8 cellular contexts compared by ENCODE assay signal in genomic region chr20:41047975-41048305, GRCh38. TPM values are rescaled to one million over a fixed set of nuclear protein-coding genes. Genes with fewer than 3 reads are reported as not detected.
A peak's percentile ranks its signal among the peaks of the same experiment; 100 is the strongest.
DNase-seq lines count a peak whose midpoint lies in the region; ATAC-seq and TF ChIP-seq lines count a peak whose summit lies in the region.

No MANE protein-coding gene starts in this region.

- H2AFZ ChIP-seq in GM23338 (no peak overlapping the region), fibroblast of lung (ENCODE audit: low read length) (no peak overlapping the region), smooth muscle cell (ENCODE audit: low read depth) (no peak overlapping the region)

- H3K4me3 ChIP-seq in AG04450 (ENCODE audit: low read depth, low read length) (peak overlapping the region; percentile 29), GM23338 (peak overlapping the region; percentile 31; the same call in 1 of the 2 replicates), RWPE2 (ENCODE audit: severe bottlenecking) (peak overlapping the region; percentile 14), fibroblast of lung (replicated peaks in 1 of 4; ENCODE audit: control extremely low read depth in 1 of 4, insufficient read depth in 1 of 4, low read depth in 3 of 4, low read length in 4 of 4) (peak overlapping the region; percentile 31 to 62 (median 43)), smooth muscle cell (no peak overlapping the region)

- H3K9ac ChIP-seq in fibroblast of lung (ENCODE audit: insufficient read depth, low read length) (no peak overlapping the region), smooth muscle cell (ENCODE audit: low read depth) (no peak overlapping the region)

- no peak overlapping the region for H3K27ac Mint-ChIP-seq in GM23338

- H3K9me3 ChIP-seq in AG04450 (ENCODE audit: control insufficient read depth, insufficient read depth, low read length) = no peaks in the 10 kb centered on the region
- H3K9me3 ChIP-seq in RWPE2 (ENCODE audit: severe bottlenecking) = no peaks in the 10 kb centered on the region
- no peaks in the 10 kb centered on the region for H3K9me3 ChIP-seq in fibroblast of lung (ENCODE audit: control insufficient read depth, insufficient read depth, low read depth, low read length)
- no peaks in the 10 kb centered on the region for H3K9me3 ChIP-seq in smooth muscle cell (replicated peaks; ENCODE audit: low read depth)

- H3K4me2 ChIP-seq in GM23338 (peak overlapping the region; percentile 69), fibroblast of lung (ENCODE audit: extremely low read depth, insufficient read depth, low read length) (peak overlapping the region; percentile 77), smooth muscle cell (peak overlapping the region; percentile 83)

- H3F3A ChIP-seq in GM23338 (replicated peaks; ENCODE audit: low read depth) (no peaks in the 10 kb centered on the region), smooth muscle cell (ENCODE audit: low read depth) (peaks cover 18% of the 10 kb centered on the region)

- no peak; the same call in 1 of the 3 replicates for ATAC-seq in GM23338
- ATAC-seq in RWPE2 (ENCODE audit: low read depth) = peak; percentile 68
- ATAC-seq in GM19324 (IDR thresholded peaks at IDR 0.05; ENCODE audit: low FRiP score, unreplicated experiment) = no peak

- H3K4me1 Mint-ChIP-seq in GM23338 = peaks cover 76% of the 10 kb centered on the region

- 44% methylated on average over 1 of the region's 1 CpG for WGBS in smooth muscle cell (ENCODE audit: low lambda C conversion rate)

- H4K20me1 ChIP-seq in GM23338 (replicated peaks; ENCODE audit: insufficient read depth) (peaks cover 69% of the 10 kb centered on the region), fibroblast of lung (ENCODE audit: control insufficient read depth, extremely low read depth, insufficient read depth, low read length) (peaks cover 2% of the 10 kb centered on the region), smooth muscle cell (ENCODE audit: low read depth) (peaks cover 100% of the 10 kb centered on the region)

- H3K36me3 Mint-ChIP-seq in GM23338 (ENCODE audit: low read depth) = peaks cover 3% of the 10 kb centered on the region; the same call in 1 of the 3 replicates

- peaks cover 7% of the 10 kb centered on the region for H3K27me3 Mint-ChIP-seq in GM23338 (ENCODE audit: insufficient read depth, low read depth, poor library complexity)

- H3K36me3 ChIP-seq in GM23338 (ENCODE audit: insufficient read depth) = no peaks in the 10 kb centered on the region
- peaks cover 21% of the 10 kb centered on the region for H3K36me3 ChIP-seq in RWPE2 (ENCODE audit: low read depth)
- H3K36me3 ChIP-seq in fibroblast of lung (ENCODE audit: control insufficient read depth, insufficient read depth, low read length) = no peaks in the 10 kb centered on the region
- no peaks in the 10 kb centered on the region for H3K36me3 ChIP-seq in smooth muscle cell (ENCODE audit: low read depth)

- H3K4me1 ChIP-seq in GM23338 (ENCODE audit: insufficient read depth) = peaks cover 59% of the 10 kb centered on the region
- peaks cover 80% of the 10 kb centered on the region for H3K4me1 ChIP-seq in RWPE2 (ENCODE audit: insufficient read depth, poor library complexity, severe bottlenecking)
- peaks cover 24% of the 10 kb centered on the region for H3K4me1 ChIP-seq in fibroblast of lung (ENCODE audit: control insufficient read depth, extremely low read depth, insufficient read depth, low read length)
- H3K4me1 ChIP-seq in smooth muscle cell (ENCODE audit: low read depth) = peaks cover 69% of the 10 kb centered on the region

- no peaks in the 10 kb centered on the region for H3K9me2 ChIP-seq in GM23338 (ENCODE audit: insufficient read depth)

- H3K27me3 ChIP-seq in AG04450 (ENCODE audit: control insufficient read depth, insufficient read depth, low read length) (no peaks in the 10 kb centered on the region), GM23338 (ENCODE audit: insufficient read depth) (no peaks in the 10 kb centered on the region), RWPE2 (ENCODE audit: insufficient read depth, poor library complexity, severe bottlenecking) (no peaks in the 10 kb centered on the region), fibroblast of lung (ENCODE audit: control insufficient read depth, insufficient read depth, low read length) (no peaks in the 10 kb centered on the region), smooth muscle cell (ENCODE audit: low read depth) (no peaks in the 10 kb centered on the region)

- H3K79me2 ChIP-seq in GM23338 (replicated peaks; ENCODE audit: insufficient read depth) (peaks cover 99% of the 10 kb centered on the region), fibroblast of lung (ENCODE audit: control insufficient read depth, insufficient read depth, low read length) (peaks cover 95% of the 10 kb centered on the region), smooth muscle cell (ENCODE audit: low read depth) (peaks cover 100% of the 10 kb centered on the region)

- no peak overlapping the region for H3K27ac ChIP-seq in AG04450 (ENCODE audit: low read depth, low read length)
- H3K27ac ChIP-seq in GM23338 (ENCODE audit: low read depth) = no peak overlapping the region
- H3K27ac ChIP-seq in RWPE2 (ENCODE audit: poor library complexity, severe bottlenecking) = peak overlapping the region; percentile 75
- peak overlapping the region; percentile 44 for H3K27ac ChIP-seq in fibroblast of lung (ENCODE audit: insufficient read depth, low read length)
- H3K27ac ChIP-seq in smooth muscle cell (ENCODE audit: low read depth) = peak overlapping the region; percentile 25

- H3K9me3 Mint-ChIP-seq in GM23338 = no peaks in the 10 kb centered on the region

- H3K4me3 Mint-ChIP-seq in GM23338 = peak overlapping the region; percentile 43

- POLR2A ChIA-PET in AG04450 (lab: Yijun Ruan, JAX) = no interaction called here

- DNase-seq in AG04450 (ENCODE audit: low read depth, low spot score) = no peak
- no peak for DNase-seq in GM23338 (ENCODE audit: low spot score)
- no peak for DNase-seq in RWPE2 (ENCODE audit: low spot score)
- peak in 1 of 2 donors; percentile 51 for DNase-seq in fibroblast of lung (ENCODE audit: low read depth in 2 of 2)
- no peak for DNase-seq in smooth muscle cell (lab: John Stamatoyannopoulos, UW; ENCODE audit: unreplicated experiment)
- DNase-seq in superior temporal gyrus (ENCODE audit: extremely low spot score) = no peak
- DNase-seq in NK-92 treated with Interleukin-12 subunit alpha and Interleukin-12 subunit beta, amount 100 ng/mL, for 24 hours (lab: John Stamatoyannopoulos, UW) = no peak

- CTCF ChIA-PET in AG04450 (lab: Charles Lee) = interaction anchor here (0.7 to 2.3 kb wide), 3 partner anchors 57 to 79 kb away, joined by 3 to 13 read pairs (median 4); no protein-coding TSS in a partner anchor

- no peak for TF ChIP-seq CTCF in AG04450 (IDR thresholded peaks at IDR 0.05; ENCODE audit: low read depth, low read length)
- no peak for TF ChIP-seq CTCF in GM23338 (conservative IDR thresholded peaks at IDR 0.05; ENCODE audit: low read depth in 2 of 2)
- TF ChIP-seq CTCF in RWPE2 (IDR thresholded peaks at IDR 0.05; ENCODE audit: poor library complexity, severe bottlenecking) = peak; percentile 6
- no peak for TF ChIP-seq CTCF in fibroblast of lung (conservative IDR thresholded peaks at IDR 0.05 in 1 of 2, IDR thresholded peaks at IDR 0.05 in 1 of 2; ENCODE audit: low read depth in 1 of 2, low read length in 2 of 2)
- TF ChIP-seq CTCF in smooth muscle cell (IDR thresholded peaks at IDR 0.05; ENCODE audit: borderline replicate concordance, insufficient read depth, poor library complexity, severe bottlenecking) = no peak

TF ChIP-seq in GM23338, 12 proteins besides CTCF, POLR2A, EP300 and RAD21 (continues in another document):
- TF ChIP-seq ZNF114 (CRISPR knock-in tag; IDR thresholded peaks at IDR 0.05) (no peak), JUNB (IDR thresholded peaks at IDR 0.05; ENCODE audit: unreplicated experiment) (no peak), ZNF331 (CRISPR knock-in tag; IDR thresholded peaks at IDR 0.05; ENCODE audit: low read depth) (no peak)
- TF ChIP-seq, protein P1, sequence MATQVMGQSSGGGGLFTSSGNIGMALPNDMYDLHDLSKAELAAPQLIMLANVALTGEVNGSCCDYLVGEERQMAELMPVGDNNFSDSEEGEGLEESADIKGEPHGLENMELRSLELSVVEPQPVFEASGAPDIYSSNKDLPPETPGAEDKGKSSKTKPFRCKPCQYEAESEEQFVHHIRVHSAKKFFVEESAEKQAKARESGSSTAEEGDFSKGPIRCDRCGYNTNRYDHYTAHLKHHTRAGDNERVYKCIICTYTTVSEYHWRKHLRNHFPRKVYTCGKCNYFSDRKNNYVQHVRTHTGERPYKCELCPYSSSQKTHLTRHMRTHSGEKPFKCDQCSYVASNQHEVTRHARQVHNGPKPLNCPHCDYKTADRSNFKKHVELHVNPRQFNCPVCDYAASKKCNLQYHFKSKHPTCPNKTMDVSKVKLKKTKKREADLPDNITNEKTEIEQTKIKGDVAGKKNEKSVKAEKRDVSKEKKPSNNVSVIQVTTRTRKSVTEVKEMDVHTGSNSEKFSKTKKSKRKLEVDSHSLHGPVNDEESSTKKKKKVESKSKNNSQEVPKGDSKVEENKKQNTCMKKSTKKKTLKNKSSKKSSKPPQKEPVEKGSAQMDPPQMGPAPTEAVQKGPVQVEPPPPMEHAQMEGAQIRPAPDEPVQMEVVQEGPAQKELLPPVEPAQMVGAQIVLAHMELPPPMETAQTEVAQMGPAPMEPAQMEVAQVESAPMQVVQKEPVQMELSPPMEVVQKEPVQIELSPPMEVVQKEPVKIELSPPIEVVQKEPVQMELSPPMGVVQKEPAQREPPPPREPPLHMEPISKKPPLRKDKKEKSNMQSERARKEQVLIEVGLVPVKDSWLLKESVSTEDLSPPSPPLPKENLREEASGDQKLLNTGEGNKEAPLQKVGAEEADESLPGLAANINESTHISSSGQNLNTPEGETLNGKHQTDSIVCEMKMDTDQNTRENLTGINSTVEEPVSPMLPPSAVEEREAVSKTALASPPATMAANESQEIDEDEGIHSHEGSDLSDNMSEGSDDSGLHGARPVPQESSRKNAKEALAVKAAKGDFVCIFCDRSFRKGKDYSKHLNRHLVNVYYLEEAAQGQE (IDR thresholded peaks at IDR 0.05; ENCODE audit: unreplicated experiment) = no peak

RNA-seq across cellular contexts. Expression of gene TOP1, which starts 19.3 kb away (rescaled TPM):
- polyA plus RNA-seq in AG04450 (2011; rRNA removed) (29.1 and 36.1 TPM in 2 replicates), GM23338 (2016; fragmentation: Nextera tagmentation; extraction: Ambion mirVana) (101 and 102 TPM in 2 replicates), fibroblast of lung (18.4 and 36.0 TPM in 2 replicates), smooth muscle cell (17.0 and 23.6 TPM in 2 replicates)
- 29.1 and 36.9 TPM in 2 replicates for polyA minus RNA-seq in AG04450 (2011; rRNA and poly(A)+ RNA removed)
- 57.4 and 62.4 TPM in 2 replicates for total RNA-seq in GM23338 (2014; rRNA removed; shearing (Covaris generic))
- total RNA-seq in fibroblast of lung (27.0 and 35.3 TPM in 2 replicates), smooth muscle cell (28.6 and 28.9 TPM in 2 replicates)
- 59.0 and 106 TPM in 2 replicates for polyA plus RNA-seq in fibroblast of lung (2012)
- 7.2 and 9.9 TPM in 2 replicates for polyA minus RNA-seq in fibroblast of lung (ENCODE audit: low replicate concordance)

Comparison
In these comparisons a context has a peak if more than half of its experiments do, and no peak if none do; other contexts are left out.
1. H3K27ac ChIP-seq: peak in RWPE2 (single experiment), fibroblast of lung (single experiment) and smooth muscle cell (single experiment); none in AG04450 (single experiment) and GM23338 (single experiment).
2. Peak in every context shown above with its lines, with median percentiles within 50 percentile points of each other: H3K4me2 ChIP-seq.